Comparison of ENCODE assay signal across 8 cellular contexts in genomic region chr13:23980160-23980551, GRCh38.
DNase-seq lines count a peak whose midpoint lies in the region; ATAC-seq and TF ChIP-seq lines count a peak whose summit lies in the region.

No MANE protein-coding gene starts in this region.

- no peak for TF ChIP-seq CTCF in lung (IDR thresholded peaks at IDR 0.05; ENCODE audit: control extremely low read depth, extremely low read depth)

- peak; percentile 93 for ATAC-seq in HG02981 (IDR thresholded peaks at IDR 0.05; ENCODE audit: unreplicated experiment)
- peak; percentile 74 for ATAC-seq in lung (ENCODE audit: insufficient read depth, low FRiP score)

- H3K27ac ChIP-seq in lung (ENCODE audit: low read depth in 1 of 2, low read length in 1 of 2), result peak overlapping the region in 1 of 2 donors; percentile 73

- 1 to 2% methylated on average over 28 of the region's 28 CpGs for WGBS in lung, 2 donors

- no peaks in the 10 kb centered on the region for H3K36me3 ChIP-seq in lung (ENCODE audit: control insufficient read depth in 2 of 2, insufficient read depth in 2 of 2, low read length in 2 of 2)

- no peaks in the 10 kb centered on the region for H3K9me3 ChIP-seq in lung (ENCODE audit: control insufficient read depth in 2 of 2, insufficient read depth in 1 of 2, low read length in 1 of 2)

- H3K4me3 ChIP-seq in lung, result peak overlapping the region; percentile 36

- H3K4me1 ChIP-seq in lung (ENCODE audit: control insufficient read depth in 2 of 2, insufficient read depth in 2 of 2, low read length in 2 of 2), result peaks cover 0 to 5% of the 10 kb centered on the region in 2 donors

- DNase-seq in NCI-H1417 (lab: John Stamatoyannopoulos, UW) (peak; percentile 66 to 84 (median 82)), NCI-H1417 treated with DMSO at 0.1 percent for 48 hours (lab: John Stamatoyannopoulos, UW) (no peak), NCI-H345 treated with DMSO at 0.1 percent for 48 hours (lab: John Stamatoyannopoulos, UW; ENCODE audit: unreplicated experiment) (peak; percentile 37), lung (ENCODE audit: low spot score) (peak; percentile 81)
- peak; percentile 80 to 86 for DNase-seq in activated CD8-positive, alpha-beta memory T cell treated with anti-CD3 and anti-CD28 coated beads for 1 hour (ENCODE audit: extremely low read depth in 1 of 2, low read depth in 1 of 2)
- peak; percentile 82 for DNase-seq in effector CD8-positive, alpha-beta T cell (lab: John Stamatoyannopoulos, UW)
- peak; percentile 71 to 84 (median 75) for DNase-seq in stimulated activated CD4-positive, alpha-beta T cell treated with anti-CD3 and anti-CD28 coated beads, TNF-alpha, amount 100 ng/mL, for 24 hours (ENCODE audit: low read depth in 3 of 3)

- no peaks in the 10 kb centered on the region for H3K27me3 ChIP-seq in lung (ENCODE audit: control insufficient read depth, insufficient read depth)
